ENCODE assay signal across 16 cellular contexts in the genomic region with DNA sequence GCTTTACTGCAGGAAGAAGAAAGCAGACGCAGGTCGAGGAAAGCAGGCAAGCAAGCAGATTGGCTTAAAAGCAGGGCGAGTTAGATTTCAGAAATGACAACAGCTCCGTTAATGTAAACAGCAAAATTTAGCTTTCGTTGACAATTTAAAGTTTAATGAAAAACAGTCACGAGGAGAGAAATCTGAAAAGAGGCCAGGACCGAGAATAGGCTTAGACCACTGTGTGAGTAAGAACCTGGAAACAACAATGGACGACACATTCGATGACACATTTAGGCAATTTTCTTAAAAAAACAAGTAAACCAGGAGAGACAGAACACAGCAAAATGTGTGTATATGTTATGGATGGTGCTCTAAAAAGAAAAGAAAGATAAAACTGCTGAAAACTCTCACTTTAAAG.
DNase-seq lines count a peak whose midpoint lies in the region; ATAC-seq and TF ChIP-seq lines count a peak whose summit lies in the region.
"Had no signal": no experiment of that assay in that cellular context is flagged by ENCODE, and none has a peak within 500 bp of the region (broad histone marks: within the 10 kb centered on the region; RNA-seq: fewer than 3 reads in every experiment).

No MANE protein-coding gene starts in this region.

- no peak overlapping the region for H3K14ac ChIP-seq in mesenchymal stem cell (ENCODE audit: low read length in 2 of 2)

- no peak overlapping the region for H2BK120ac ChIP-seq in mesenchymal stem cell (ENCODE audit: low read depth, low read length)

- no peak overlapping the region for H3K4me3 Mint-ChIP-seq in activated CD8-positive, alpha-beta T cell treated with anti-CD3 and anti-CD28 coated beads for 36 hours
- H3K4me3 Mint-ChIP-seq: B cell; CD4-positive, alpha-beta T cell had no signal

- H2BK12ac ChIP-seq in mesenchymal stem cell (ENCODE audit: low read length in 2 of 2): no peak overlapping the region

- ATAC-seq in activated CD8-positive, alpha-beta T cell treated with anti-CD3 and anti-CD28 coated beads for 36 hours: no peak
- ATAC-seq: GM12878, HepG2 had no signal

- H3K27me3 ChIP-seq in MG63 (no peaks in the 10 kb centered on the region), mesenchymal stem cell (ENCODE audit: control insufficient read depth in 1 of 2, insufficient read depth in 1 of 2, low read length in 2 of 2) (no peaks in the 10 kb centered on the region)

- CTCF ChIA-PET in activated CD8-positive, alpha-beta T cell treated with anti-CD3 and anti-CD28 coated beads for 36 hours (lab: Charles Lee): no interaction called here

- no peak overlapping the region for H3K27ac ChIP-seq in mesenchymal stem cell (ENCODE audit: low read length, poor library complexity, severe bottlenecking)
- H3K27ac ChIP-seq: GM23248 had no signal

- TF ChIP-seq CTCF in fibroblast of mammary gland (conservative IDR thresholded peaks at IDR 0.05; ENCODE audit: control insufficient read depth, insufficient read depth, low read depth, low read length): no peak
- TF ChIP-seq CTCF in activated CD8-positive, alpha-beta T cell treated with anti-CD3 and anti-CD28 coated beads for 36 hours (IDR thresholded peaks at IDR 0.05): no peak

- no peak overlapping the region for H2AFZ ChIP-seq in mesenchymal stem cell (ENCODE audit: low read depth, low read length)
- H2AFZ ChIP-seq: GM23248 had no signal

- H2BK5ac ChIP-seq in mesenchymal stem cell (ENCODE audit: low read depth, low read length, poor library complexity, severe bottlenecking): no peak overlapping the region

- no peak overlapping the region for H3K27ac Mint-ChIP-seq in activated CD8-positive, alpha-beta T cell treated with anti-CD3 and anti-CD28 coated beads for 36 hours
- H3K27ac Mint-ChIP-seq: B cell; CD4-positive, alpha-beta T cell had no signal

- no peaks in the 10 kb centered on the region for H3K79me1 ChIP-seq in mesenchymal stem cell (replicated peaks; ENCODE audit: low read length, poor library complexity, severe bottlenecking)

- no peak overlapping the region for H3K4me3 ChIP-seq in MG63
- H3K4me3 ChIP-seq in fibroblast of mammary gland (ENCODE audit: control insufficient read depth, low read depth, low read length): no peak overlapping the region
- H3K4me3 ChIP-seq in mesenchymal stem cell (ENCODE audit: insufficient read depth in 1 of 2, low read depth in 1 of 2, low read length in 2 of 2): peak overlapping the region in 1 of 2 experiments; percentile 47
- H3K4me3 ChIP-seq: GM12878, GM23248 had no signal

- peak; percentile 10 for DNase-seq in MG63
- peak; percentile 1 for DNase-seq in astrocyte of the hippocampus (ENCODE audit: low read depth, low spot score)
- DNase-seq in fibroblast of mammary gland (ENCODE audit: low read depth): peak; percentile 63
- DNase-seq in mesenchymal stem cell: no peak
- DNase-seq in activated CD8-positive, alpha-beta T cell treated with anti-CD3 and anti-CD28 coated beads for 36 hours: no peak
- no peak for DNase-seq in islet precursor cell
- DNase-seq in NCI-H526 (lab: John Stamatoyannopoulos, UW): no peak
- DNase-seq in activated T-cell treated with anti-CD3 and anti-CD28 coated beads, Interleukin-2, amount 50 U/mL, for 48 hours: no peak
- DNase-seq: C1 segment of cervical spinal cord; CD4-positive, alpha-beta T cell; DMS79; GM23248; H7 had no signal

- H3K36me3 ChIP-seq in MG63: no peaks in the 10 kb centered on the region
- no peaks in the 10 kb centered on the region for H3K36me3 ChIP-seq in mesenchymal stem cell (ENCODE audit: control insufficient read depth in 1 of 2, insufficient read depth in 2 of 2, low read depth in 1 of 2, low read length in 2 of 2)

- H3K4ac ChIP-seq in mesenchymal stem cell (ENCODE audit: low read depth in 1 of 2, low read length in 2 of 2): no peak overlapping the region

- H3K4me1 ChIP-seq in mesenchymal stem cell (ENCODE audit: control insufficient read depth, insufficient read depth, low read depth, low read length): no peaks in the 10 kb centered on the region

- H3K9ac ChIP-seq in mesenchymal stem cell (ENCODE audit: low read length): peak overlapping the region; percentile 65
- H3K9ac ChIP-seq: GM23248 had no signal

- H3K4me2 ChIP-seq in mesenchymal stem cell (ENCODE audit: low read length, poor library complexity, severe bottlenecking): no peak overlapping the region

- intact Hi-C loops in activated CD8-positive, alpha-beta T cell treated with anti-CD3 and anti-CD28 coated beads for 36 hours (cut with micrococcal nuclease): no loop called here

- H3K4me1 Mint-ChIP-seq in activated CD8-positive, alpha-beta T cell treated with anti-CD3 and anti-CD28 coated beads for 36 hours (ENCODE audit: low read depth): no peaks in the 10 kb centered on the region
- H3K4me1 Mint-ChIP-seq: B cell had no signal

- H3K9me3 ChIP-seq in MG63 (peaks cover 8% of the 10 kb centered on the region; the same call in 1 of the 2 replicates), mesenchymal stem cell (ENCODE audit: control insufficient read depth, low read length) (peaks cover 8% of the 10 kb centered on the region)

- no peaks in the 10 kb centered on the region for H3K27me3 Mint-ChIP-seq in activated CD8-positive, alpha-beta T cell treated with anti-CD3 and anti-CD28 coated beads for 36 hours
- H3K27me3 Mint-ChIP-seq: B cell; CD4-positive, alpha-beta T cell had no signal

- H2BK15ac ChIP-seq in mesenchymal stem cell (ENCODE audit: low read depth, poor library complexity, severe bottlenecking): no peak overlapping the region

- POLR2A ChIA-PET in activated CD8-positive, alpha-beta T cell treated with anti-CD3 and anti-CD28 coated beads for 36 hours (lab: Charles Lee): no interaction called here

- no peak overlapping the region for H2AK5ac ChIP-seq in mesenchymal stem cell (ENCODE audit: low read length, severe bottlenecking)

- no peak overlapping the region for H3K23ac ChIP-seq in mesenchymal stem cell (ENCODE audit: low read length in 2 of 2)

- H3K18ac ChIP-seq in mesenchymal stem cell (ENCODE audit: low read depth in 1 of 2, low read length in 2 of 2): no peak overlapping the region

- H3K36me3 Mint-ChIP-seq in activated CD8-positive, alpha-beta T cell treated with anti-CD3 and anti-CD28 coated beads for 36 hours (ENCODE audit: low read depth): no peaks in the 10 kb centered on the region

- 72% methylated on average over 9 of the region's 9 CpGs for WGBS in mesenchymal stem cell

- no peak overlapping the region for H4K8ac ChIP-seq in mesenchymal stem cell (ENCODE audit: low read length)

- peaks cover 18% of the 10 kb centered on the region for H3K9me3 Mint-ChIP-seq in activated CD8-positive, alpha-beta T cell treated with anti-CD3 and anti-CD28 coated beads for 36 hours

- no peak overlapping the region for H4K91ac ChIP-seq in mesenchymal stem cell (ENCODE audit: low read length)

Comparison
In these comparisons a context has a peak if more than half of its experiments do, and no peak if none do; other contexts are left out.
1. DNase-seq: peak in MG63 (single experiment), astrocyte of the hippocampus (single experiment) and fibroblast of mammary gland (single experiment); none in mesenchymal stem cell (single experiment), activated CD8-positive, alpha-beta T cell treated with anti-CD3 and anti-CD28 coated beads for 36 hours (single experiment), islet precursor cell (single experiment), NCI-H526 (0 of 2) and activated T-cell treated with anti-CD3 and anti-CD28 coated beads, Interleukin-2, amount 50 U/mL, for 48 hours (0 of 2).